In the genomic region with DNA sequence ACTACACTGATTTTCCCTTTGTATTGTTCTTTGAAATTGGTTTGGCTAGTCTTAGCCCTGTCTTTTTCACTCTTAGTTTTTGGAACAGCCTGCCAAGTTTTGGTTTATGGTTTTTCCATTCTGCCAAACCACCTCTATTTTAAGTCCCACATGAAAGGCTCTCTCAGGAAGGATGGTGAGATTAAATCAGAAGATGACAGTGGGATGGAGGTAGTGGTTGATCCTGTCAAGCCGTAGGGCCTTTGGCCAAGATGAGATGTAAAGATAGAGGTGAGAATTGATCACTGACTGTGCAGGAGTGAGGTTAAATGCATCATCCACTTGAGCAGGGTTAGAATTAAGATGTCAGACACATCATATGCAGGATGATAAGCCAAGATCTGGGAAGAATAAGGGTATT, we compare ENCODE assay signal across 29 cellular contexts.
"Had no signal": no experiment of that assay in that cellular context is flagged by ENCODE, and none has a peak within 500 bp of the region (broad histone marks: within the 10 kb centered on the region; RNA-seq: fewer than 3 reads in every experiment).

No MANE protein-coding gene starts in this region.

- H3K9me3 ChIP-seq: SJCRH30 had no signal

- H3K27ac ChIP-seq: brain microvascular endothelial cell, RWPE1, SJCRH30 had no signal

- H3K27me3 ChIP-seq: brain microvascular endothelial cell, SJCRH30 had no signal

- ATAC-seq: activated T-helper 17 cell treated with anti-CD3 and anti-CD28 coated beads, Interleukin-2, amount 50 U/mL, for 72 hours; Panc1; T-cell had no signal

- DNase-seq: activated B cell treated with CpG ODN at 0.5 μM for 24 hours; activated CD4-positive, alpha-beta memory T cell treated with anti-CD3 and anti-CD28 coated beads, Interleukin-2, amount 10 ng/mL, durations not matched to agents 7 days and 5 days; activated CD4-positive, alpha-beta T cell treated with anti-CD3 and anti-CD28 coated beads for 1 hour; activated CD4-positive, alpha-beta T cell treated with anti-CD3 and anti-CD28 coated beads, Interleukin-2, amount 50 U/mL, for 1 hour; activated gamma-delta T cell; activated naive CD4-positive, alpha-beta T cell treated with anti-CD3 and anti-CD28 coated beads for 36 hours; activated T-cell treated with anti-CD3 and anti-CD28 coated beads for 4 hours; activated T-cell treated with anti-CD3 and anti-CD28 coated beads, Interleukin-2, amount 50 U/mL, for 48 hours; brain microvascular endothelial cell; cerebellar nuclear complex; Kasumi-1; KBM-7; NCI-H1048; NCI-H146; NCI-H1930; NCI-H2171; NCI-H345; NCI-H510A; NCI-H526 treated with DMSO at 0.1 percent for 48 hours; NCI-H82; Right ventricle myocardium superior; SJCRH30; T-cell; T-helper 2 cell; T1000 had no signal

- H3K36me3 ChIP-seq: brain microvascular endothelial cell, SJCRH30 had no signal

- H3K4me3 ChIP-seq: SJCRH30 had no signal

- FAIRE-seq: TTC549 had no signal

- H3K4me1 ChIP-seq: SJCRH30 had no signal
